16 cellular contexts compared by ENCODE assay signal in the genomic region with DNA sequence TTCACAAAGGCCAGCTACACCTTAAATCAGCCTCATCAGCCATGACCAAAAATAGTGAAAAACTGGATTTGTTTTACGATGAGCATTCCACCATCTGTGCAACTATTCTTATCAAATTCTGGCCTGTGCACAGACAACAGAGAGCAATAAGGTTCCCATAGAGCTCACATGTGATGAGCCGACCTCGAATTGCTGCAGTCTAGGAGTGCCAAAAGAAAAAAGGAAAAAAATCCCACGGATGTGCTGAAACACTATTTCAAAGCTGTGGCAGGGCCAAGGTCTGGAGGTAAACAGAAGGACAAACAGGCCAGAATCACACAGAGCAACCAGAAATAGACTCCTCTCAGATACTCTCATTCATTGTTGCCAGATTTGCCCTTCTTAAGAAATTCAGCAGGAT.
DNase-seq lines count a peak whose midpoint lies in the region; ATAC-seq and TF ChIP-seq lines count a peak whose summit lies in the region.
"Had no signal": no experiment of that assay in that cellular context is flagged by ENCODE, and none has a peak within 500 bp of the region (broad histone marks: within the 10 kb centered on the region; RNA-seq: fewer than 3 reads in every experiment).

No MANE protein-coding gene starts in this region.

- H4K20me1 ChIP-seq in neural cell (ENCODE audit: insufficient read depth), result no peaks in the 10 kb centered on the region
- H4K20me1 ChIP-seq: BLaER1 had no signal

- DNase-seq in DMS 273 (lab: John Stamatoyannopoulos, UW; ENCODE audit: unreplicated experiment) (peak; percentile 21), DMS 273 treated with DMSO at 0.1 percent for 48 hours (lab: John Stamatoyannopoulos, UW) (no peak), HCEC 1CT (no peak), D341Med (ENCODE audit: low spot score) (no peak), NAMALWA (ENCODE audit: low spot score) (no peak)
- DNase-seq: Caco-2; CD8-positive, alpha-beta memory T cell; DMS79; H7; IMR-90 had no signal

- no peak overlapping the region for H3K9ac ChIP-seq in neural cell (ENCODE audit: low read length)
- H3K9ac ChIP-seq: BLaER1 had no signal

- H3K27me3 Mint-ChIP-seq in brain, result no peaks in the 10 kb centered on the region
- H3K27me3 Mint-ChIP-seq: CD8-positive, alpha-beta memory T cell had no signal

- peaks cover 34% of the 10 kb centered on the region for H3K4me1 Mint-ChIP-seq in brain
- H3K4me1 Mint-ChIP-seq: CD8-positive, alpha-beta memory T cell; GM23338 had no signal

- H3K27ac ChIP-seq in neural cell (ENCODE audit: low read length), result peak overlapping the region; percentile 17
- H3K27ac ChIP-seq: 22Rv1, BLaER1 had no signal

- H3K4me3 Mint-ChIP-seq in brain, result no peak overlapping the region
- H3K4me3 Mint-ChIP-seq: CD8-positive, alpha-beta memory T cell; GM23338 had no signal

- no peaks in the 10 kb centered on the region for H3K27me3 ChIP-seq in neural cell (ENCODE audit: insufficient read depth, low read depth, low read length)
- H3K27me3 ChIP-seq: BLaER1 had no signal

- no peaks in the 10 kb centered on the region for H3K79me2 ChIP-seq in neural cell (replicated peaks; ENCODE audit: insufficient read depth, low read length)

- H3K27ac Mint-ChIP-seq in brain, result peak overlapping the region in 3 of 5 experiments; percentile 51 to 67 (median 59)
- H3K27ac Mint-ChIP-seq: CD8-positive, alpha-beta memory T cell; GM23338 had no signal

- no peaks in the 10 kb centered on the region for H3K36me3 Mint-ChIP-seq in brain
- H3K36me3 Mint-ChIP-seq: CD8-positive, alpha-beta memory T cell had no signal

- no peak overlapping the region for H3K4me3 ChIP-seq in neural cell (ENCODE audit: low read length)
- H3K4me3 ChIP-seq: BLaER1, GM23338 had no signal

- H3K4me2 ChIP-seq in neural cell (ENCODE audit: low read length), result no peak overlapping the region
- H3K4me2 ChIP-seq: BLaER1, GM23338 had no signal

- no peak for ATAC-seq in GM18858 (IDR thresholded peaks at IDR 0.05; ENCODE audit: unreplicated experiment)
- ATAC-seq: GM23338 had no signal

- TF ChIP-seq CTCF in brain (conservative IDR thresholded peaks at IDR 0.05) (no peak), neural cell (IDR thresholded peaks at IDR 0.05; ENCODE audit: poor library complexity, severe bottlenecking) (no peak)

- no peaks in the 10 kb centered on the region for H3K36me3 ChIP-seq in neural cell (ENCODE audit: insufficient read depth, low read length)
- H3K36me3 ChIP-seq: BLaER1 had no signal

- TF ChIP-seq EP300 in neural cell (conservative IDR thresholded peaks at IDR 0.05; ENCODE audit: poor library complexity, severe bottlenecking), result no peak

- peaks cover 0 to 2% (median 0%) of the 10 kb centered on the region in 5 experiments for H3K9me3 Mint-ChIP-seq in brain
- H3K9me3 Mint-ChIP-seq: GM23338 had no signal

- no peaks in the 10 kb centered on the region for H3K9me3 ChIP-seq in neural cell (ENCODE audit: low read length)
- H3K9me3 ChIP-seq: BLaER1, Caco-2 had no signal

- no peak for TF ChIP-seq RAD21 in neural cell (conservative IDR thresholded peaks at IDR 0.05)

- no peak overlapping the region for H2AFZ ChIP-seq in neural cell (ENCODE audit: low read depth, low read length)
- H2AFZ ChIP-seq: GM23338 had no signal

- H3K9me2 ChIP-seq in neural cell (ENCODE audit: insufficient read depth, low read length), result no peaks in the 10 kb centered on the region

- no peaks in the 10 kb centered on the region for H3F3A ChIP-seq in neural cell (ENCODE audit: insufficient read depth, low read length, poor library complexity, severe bottlenecking)

TF ChIP-seq in neural cell, 6 proteins besides CTCF, POLR2A, EP300 and RAD21:
- TF ChIP-seq, protein P1, sequence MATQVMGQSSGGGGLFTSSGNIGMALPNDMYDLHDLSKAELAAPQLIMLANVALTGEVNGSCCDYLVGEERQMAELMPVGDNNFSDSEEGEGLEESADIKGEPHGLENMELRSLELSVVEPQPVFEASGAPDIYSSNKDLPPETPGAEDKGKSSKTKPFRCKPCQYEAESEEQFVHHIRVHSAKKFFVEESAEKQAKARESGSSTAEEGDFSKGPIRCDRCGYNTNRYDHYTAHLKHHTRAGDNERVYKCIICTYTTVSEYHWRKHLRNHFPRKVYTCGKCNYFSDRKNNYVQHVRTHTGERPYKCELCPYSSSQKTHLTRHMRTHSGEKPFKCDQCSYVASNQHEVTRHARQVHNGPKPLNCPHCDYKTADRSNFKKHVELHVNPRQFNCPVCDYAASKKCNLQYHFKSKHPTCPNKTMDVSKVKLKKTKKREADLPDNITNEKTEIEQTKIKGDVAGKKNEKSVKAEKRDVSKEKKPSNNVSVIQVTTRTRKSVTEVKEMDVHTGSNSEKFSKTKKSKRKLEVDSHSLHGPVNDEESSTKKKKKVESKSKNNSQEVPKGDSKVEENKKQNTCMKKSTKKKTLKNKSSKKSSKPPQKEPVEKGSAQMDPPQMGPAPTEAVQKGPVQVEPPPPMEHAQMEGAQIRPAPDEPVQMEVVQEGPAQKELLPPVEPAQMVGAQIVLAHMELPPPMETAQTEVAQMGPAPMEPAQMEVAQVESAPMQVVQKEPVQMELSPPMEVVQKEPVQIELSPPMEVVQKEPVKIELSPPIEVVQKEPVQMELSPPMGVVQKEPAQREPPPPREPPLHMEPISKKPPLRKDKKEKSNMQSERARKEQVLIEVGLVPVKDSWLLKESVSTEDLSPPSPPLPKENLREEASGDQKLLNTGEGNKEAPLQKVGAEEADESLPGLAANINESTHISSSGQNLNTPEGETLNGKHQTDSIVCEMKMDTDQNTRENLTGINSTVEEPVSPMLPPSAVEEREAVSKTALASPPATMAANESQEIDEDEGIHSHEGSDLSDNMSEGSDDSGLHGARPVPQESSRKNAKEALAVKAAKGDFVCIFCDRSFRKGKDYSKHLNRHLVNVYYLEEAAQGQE (IDR thresholded peaks at IDR 0.05; ENCODE audit: borderline replicate concordance), result no peak
- no peak for TF ChIP-seq SMC3 (conservative IDR thresholded peaks at IDR 0.05; ENCODE audit: poor library complexity)
TF ChIP-seq in neural cell: peak in this region for 0.
